ENCODE assay signal across 20 cellular contexts in genomic region chr19:12546903-12547302, GRCh38. TPM values are rescaled to one million over a fixed set of nuclear protein-coding genes. Genes with fewer than 3 reads are reported as not detected.
DNase-seq lines count a peak whose midpoint lies in the region; ATAC-seq and TF ChIP-seq lines count a peak whose summit lies in the region.
"Had no signal": no experiment of that assay in that cellular context is flagged by ENCODE, and none has a peak within 500 bp of the region (broad histone marks: within the 10 kb centered on the region; RNA-seq: fewer than 3 reads in every experiment).

No MANE protein-coding gene starts in this region.

- H3K9ac ChIP-seq in neural progenitor cell, result no peak overlapping the region
- H3K9ac ChIP-seq: BLaER1 had no signal

- intact Hi-C loops in activated CD8-positive, alpha-beta T cell treated with anti-CD3 and anti-CD28 coated beads for 36 hours (cut with micrococcal nuclease), result no loop called here
- intact Hi-C loops in CD4-positive, alpha-beta T cell (cut with DNase I, micrococcal nuclease), result loop anchor here in 1 of 2 experiments (5.0 kb wide), 2 partner anchors 50 to 65 kb away; partner anchors contain the start of gene ZNF709

- H3K79me2 ChIP-seq in neural progenitor cell (ENCODE audit: low read depth) (peaks cover 87% of the 10 kb centered on the region), osteoblast (ENCODE audit: insufficient read depth, low read length) (peaks cover 71% of the 10 kb centered on the region)

- no peak for ATAC-seq in activated CD8-positive, alpha-beta T cell treated with anti-CD3 and anti-CD28 coated beads for 36 hours
- ATAC-seq in activated CD8-positive, alpha-beta T cell treated with anti-CD3 and anti-CD28 coated beads, Interleukin-2, amount 10 ng/mL, durations not matched to agents 7 days and 5 days, result no peak
- no peak for ATAC-seq in CD4-positive, alpha-beta T cell (ENCODE audit: poor library complexity)
- no peak for ATAC-seq in activated CD8-positive, alpha-beta memory T cell treated with anti-CD3 and anti-CD28 coated beads, Interleukin-2, amount 10 ng/mL, durations not matched to agents 7 days and 5 days
- ATAC-seq: GM12878, PC-3 had no signal

- H3K27me3 Mint-ChIP-seq in activated CD8-positive, alpha-beta T cell treated with anti-CD3 and anti-CD28 coated beads for 36 hours, result no peaks in the 10 kb centered on the region
- no peaks in the 10 kb centered on the region for H3K27me3 Mint-ChIP-seq in activated CD8-positive, alpha-beta T cell treated with anti-CD3 and anti-CD28 coated beads, Interleukin-2, amount 10 ng/mL, durations not matched to agents 7 days and 5 days (ENCODE audit: low read depth)
- H3K27me3 Mint-ChIP-seq in CD4-positive, alpha-beta T cell, result no peaks in the 10 kb centered on the region
- no peaks in the 10 kb centered on the region for H3K27me3 Mint-ChIP-seq in chondrocyte (ENCODE audit: low read depth)
- peaks cover 2% of the 10 kb centered on the region for H3K27me3 Mint-ChIP-seq in neural progenitor cell (ENCODE audit: insufficient read depth, low read depth)
- H3K27me3 Mint-ChIP-seq in activated CD8-positive, alpha-beta memory T cell treated with anti-CD3 and anti-CD28 coated beads, Interleukin-2, amount 10 ng/mL, durations not matched to agents 7 days and 5 days, result no peaks in the 10 kb centered on the region

- peak overlapping the region; percentile 70 for H3K27ac Mint-ChIP-seq in activated CD8-positive, alpha-beta T cell treated with anti-CD3 and anti-CD28 coated beads for 36 hours
- no peak overlapping the region for H3K27ac Mint-ChIP-seq in activated CD8-positive, alpha-beta T cell treated with anti-CD3 and anti-CD28 coated beads, Interleukin-2, amount 10 ng/mL, durations not matched to agents 7 days and 5 days
- H3K27ac Mint-ChIP-seq in CD4-positive, alpha-beta T cell, result peak overlapping the region; percentile 76
- H3K27ac Mint-ChIP-seq in chondrocyte (ENCODE audit: unreplicated experiment) (peak overlapping the region; percentile 41), neural progenitor cell (no peak overlapping the region)
- no peak overlapping the region for H3K27ac Mint-ChIP-seq in activated CD8-positive, alpha-beta memory T cell treated with anti-CD3 and anti-CD28 coated beads, Interleukin-2, amount 10 ng/mL, durations not matched to agents 7 days and 5 days

- peaks cover 12% of the 10 kb centered on the region for H3K4me1 ChIP-seq in neural progenitor cell
- peaks cover 14% of the 10 kb centered on the region for H3K4me1 ChIP-seq in osteoblast (ENCODE audit: insufficient read depth, low read length)

- CTCF ChIA-PET in activated CD8-positive, alpha-beta T cell treated with anti-CD3 and anti-CD28 coated beads for 36 hours (lab: Charles Lee), result no interaction called here
- CTCF ChIA-PET in activated CD8-positive, alpha-beta T cell treated with anti-CD3 and anti-CD28 coated beads, Interleukin-2, amount 10 ng/mL, durations not matched to agents 7 days and 5 days (lab: Charles Lee), result no interaction called here
- CTCF ChIA-PET in CD4-positive, alpha-beta T cell (lab: Charles Lee), result no interaction called here
- CTCF ChIA-PET in activated CD8-positive, alpha-beta memory T cell treated with anti-CD3 and anti-CD28 coated beads, Interleukin-2, amount 10 ng/mL, durations not matched to agents 7 days and 5 days (lab: Charles Lee), result no interaction called here

- no peak overlapping the region for H2AFZ ChIP-seq in neural progenitor cell (replicated peaks)
- H2AFZ ChIP-seq in osteoblast (ENCODE audit: low read length), result no peak overlapping the region

- peaks cover 4% of the 10 kb centered on the region for H4K20me1 ChIP-seq in neural progenitor cell (ENCODE audit: low read depth)
- H4K20me1 ChIP-seq in osteoblast (ENCODE audit: insufficient read depth, low read length), result peaks cover 14% of the 10 kb centered on the region

- POLR2A ChIA-PET in activated CD8-positive, alpha-beta T cell treated with anti-CD3 and anti-CD28 coated beads for 36 hours (lab: Charles Lee), result no interaction called here
- POLR2A ChIA-PET in activated CD8-positive, alpha-beta T cell treated with anti-CD3 and anti-CD28 coated beads, Interleukin-2, amount 10 ng/mL, durations not matched to agents 7 days and 5 days (lab: Charles Lee), result no interaction called here
- POLR2A ChIA-PET in CD4-positive, alpha-beta T cell (lab: Charles Lee), result no interaction called here

- H3K4me1 Mint-ChIP-seq in activated CD8-positive, alpha-beta T cell treated with anti-CD3 and anti-CD28 coated beads for 36 hours (ENCODE audit: low read depth), result peaks cover 51% of the 10 kb centered on the region
- peaks cover 40% of the 10 kb centered on the region for H3K4me1 Mint-ChIP-seq in activated CD8-positive, alpha-beta T cell treated with anti-CD3 and anti-CD28 coated beads, Interleukin-2, amount 10 ng/mL, durations not matched to agents 7 days and 5 days (ENCODE audit: low read depth)
- H3K4me1 Mint-ChIP-seq in CD4-positive, alpha-beta T cell (ENCODE audit: low read depth), result peaks cover 62% of the 10 kb centered on the region
- H3K4me1 Mint-ChIP-seq in chondrocyte (ENCODE audit: low read depth), result peaks cover 40% of the 10 kb centered on the region
- H3K4me1 Mint-ChIP-seq in neural progenitor cell, result peaks cover 5% of the 10 kb centered on the region
- H3K4me1 Mint-ChIP-seq in activated CD8-positive, alpha-beta memory T cell treated with anti-CD3 and anti-CD28 coated beads, Interleukin-2, amount 10 ng/mL, durations not matched to agents 7 days and 5 days, result peaks cover 37% of the 10 kb centered on the region

- no peak for TF ChIP-seq CTCF in activated CD8-positive, alpha-beta T cell treated with anti-CD3 and anti-CD28 coated beads for 36 hours (IDR thresholded peaks at IDR 0.05)
- TF ChIP-seq CTCF in CD4-positive, alpha-beta T cell (IDR thresholded peaks at IDR 0.05), result no peak
- TF ChIP-seq CTCF in chondrocyte (IDR thresholded peaks at IDR 0.05) (no peak), neural progenitor cell (IDR thresholded peaks at IDR 0.05) (no peak), osteoblast (IDR thresholded peaks at IDR 0.05; ENCODE audit: extremely low read depth, low read depth, low read length) (no peak)

- no peaks in the 10 kb centered on the region for H3K36me3 ChIP-seq in neural progenitor cell
- H3K36me3 ChIP-seq in osteoblast (ENCODE audit: insufficient read depth, low read length), result peaks cover 9% of the 10 kb centered on the region

- H3K4me3 Mint-ChIP-seq in activated CD8-positive, alpha-beta T cell treated with anti-CD3 and anti-CD28 coated beads for 36 hours, result no peak overlapping the region
- no peak overlapping the region for H3K4me3 Mint-ChIP-seq in activated CD8-positive, alpha-beta T cell treated with anti-CD3 and anti-CD28 coated beads, Interleukin-2, amount 10 ng/mL, durations not matched to agents 7 days and 5 days
- H3K4me3 Mint-ChIP-seq in CD4-positive, alpha-beta T cell, result peak overlapping the region; percentile 42
- no peak overlapping the region for H3K4me3 Mint-ChIP-seq in chondrocyte (ENCODE audit: unreplicated experiment)
- peak overlapping the region; percentile 30 for H3K4me3 Mint-ChIP-seq in neural progenitor cell
- H3K4me3 Mint-ChIP-seq in activated CD8-positive, alpha-beta memory T cell treated with anti-CD3 and anti-CD28 coated beads, Interleukin-2, amount 10 ng/mL, durations not matched to agents 7 days and 5 days, result no peak overlapping the region

- H3K9me3 ChIP-seq in CD4-positive, alpha-beta T cell (ENCODE audit: control insufficient read depth, low read length), result no peaks in the 10 kb centered on the region
- H3K9me3 ChIP-seq in neural progenitor cell (ENCODE audit: low read depth), result no peaks in the 10 kb centered on the region
- H3K9me3 ChIP-seq in osteoblast (ENCODE audit: low read depth, low read length), result peaks cover 2% of the 10 kb centered on the region

- peaks cover 16% of the 10 kb centered on the region for H3F3A ChIP-seq in neural progenitor cell (ENCODE audit: low read depth)

- H3K9me3 Mint-ChIP-seq in activated CD8-positive, alpha-beta T cell treated with anti-CD3 and anti-CD28 coated beads for 36 hours, result peaks cover 4% of the 10 kb centered on the region
- H3K9me3 Mint-ChIP-seq in activated CD8-positive, alpha-beta T cell treated with anti-CD3 and anti-CD28 coated beads, Interleukin-2, amount 10 ng/mL, durations not matched to agents 7 days and 5 days (ENCODE audit: insufficient read depth), result peaks cover 26% of the 10 kb centered on the region
- H3K9me3 Mint-ChIP-seq in CD4-positive, alpha-beta T cell, result peaks cover 3% of the 10 kb centered on the region
- H3K9me3 Mint-ChIP-seq in chondrocyte (ENCODE audit: low read depth) (peaks cover 4% of the 10 kb centered on the region), neural progenitor cell (peaks cover 62% of the 10 kb centered on the region)
- H3K9me3 Mint-ChIP-seq in activated CD8-positive, alpha-beta memory T cell treated with anti-CD3 and anti-CD28 coated beads, Interleukin-2, amount 10 ng/mL, durations not matched to agents 7 days and 5 days (ENCODE audit: low read depth), result peaks cover 20% of the 10 kb centered on the region

- H3K27me3 ChIP-seq in CD4-positive, alpha-beta T cell (ENCODE audit: control insufficient read depth, insufficient read depth, low read length), result no peaks in the 10 kb centered on the region
- H3K27me3 ChIP-seq in neural progenitor cell (no peaks in the 10 kb centered on the region), osteoblast (ENCODE audit: insufficient read depth, low read length) (no peaks in the 10 kb centered on the region)
- H3K27me3 ChIP-seq: BLaER1 had no signal

- H3K27ac ChIP-seq in CD4-positive, alpha-beta T cell (ENCODE audit: low read depth, low read length), result no peak overlapping the region
- H3K27ac ChIP-seq in neural progenitor cell (no peak overlapping the region), osteoblast (ENCODE audit: low read depth, low read length) (no peak overlapping the region)
- H3K27ac ChIP-seq: BLaER1, RWPE1 had no signal

- H3K36me3 Mint-ChIP-seq in activated CD8-positive, alpha-beta T cell treated with anti-CD3 and anti-CD28 coated beads for 36 hours (ENCODE audit: low read depth), result peaks cover 30% of the 10 kb centered on the region
- H3K36me3 Mint-ChIP-seq in activated CD8-positive, alpha-beta T cell treated with anti-CD3 and anti-CD28 coated beads, Interleukin-2, amount 10 ng/mL, durations not matched to agents 7 days and 5 days (ENCODE audit: low read depth), result peaks cover 71% of the 10 kb centered on the region
- peaks cover 65% of the 10 kb centered on the region for H3K36me3 Mint-ChIP-seq in CD4-positive, alpha-beta T cell (ENCODE audit: low read depth)
- peaks cover 14% of the 10 kb centered on the region for H3K36me3 Mint-ChIP-seq in chondrocyte (ENCODE audit: low read depth)
- H3K36me3 Mint-ChIP-seq in neural progenitor cell, result peaks cover 59% of the 10 kb centered on the region
- peaks cover 67% of the 10 kb centered on the region for H3K36me3 Mint-ChIP-seq in activated CD8-positive, alpha-beta memory T cell treated with anti-CD3 and anti-CD28 coated beads, Interleukin-2, amount 10 ng/mL, durations not matched to agents 7 days and 5 days

- H3K4me3 ChIP-seq in neural progenitor cell (no peak overlapping the region), osteoblast (ENCODE audit: insufficient read depth, low read length) (no peak overlapping the region)
- H3K4me3 ChIP-seq: BLaER1, GM12878 had no signal

- no peak for DNase-seq in activated CD8-positive, alpha-beta T cell treated with anti-CD3 and anti-CD28 coated beads for 36 hours
- no peak for DNase-seq in activated CD8-positive, alpha-beta T cell treated with anti-CD3 and anti-CD28 coated beads, Interleukin-2, amount 10 ng/mL, durations not matched to agents 7 days and 5 days
- DNase-seq in CD4-positive, alpha-beta T cell, result no peak
- no peak for DNase-seq in chondrocyte (ENCODE audit: low spot score)
- DNase-seq in neural progenitor cell (ENCODE audit: low spot score), result no peak
- DNase-seq in activated CD8-positive, alpha-beta memory T cell treated with anti-CD3 and anti-CD28 coated beads, Interleukin-2, amount 10 ng/mL, durations not matched to agents 7 days and 5 days, result no peak
- DNase-seq in T-helper 1 cell, result no peak
- DNase-seq in osteoblast (ENCODE audit: insufficient read length, low spot score, missing footprints), result no peak
- DNase-seq: DMS 273 treated with DMSO at 0.1 percent for 48 hours, GDM1, HCEC 1CT, KG1, NCI-H1436, NCI-H2029, NCI-H2171 treated with DMSO at 0.1 percent for 48 hours, NCI-H82, PC-3 had no signal

- H3K4me2 ChIP-seq in neural progenitor cell (no peak overlapping the region), osteoblast (ENCODE audit: insufficient read depth, low read length) (no peak overlapping the region)
- H3K4me2 ChIP-seq: BLaER1 had no signal

RNA-seq across cellular contexts. Expression of gene ZNF564, which starts 4.4 kb away (rescaled TPM):
- total RNA-seq in activated CD8-positive, alpha-beta T cell treated with anti-CD3 and anti-CD28 coated beads for 36 hours, result 1 to 10 TPM; 6.2 to 7.4 TPM
- 10 to 100 TPM; 10.3 to 10.5 TPM for total RNA-seq in activated CD8-positive, alpha-beta T cell treated with anti-CD3 and anti-CD28 coated beads, Interleukin-2, amount 10 ng/mL, durations not matched to agents 7 days and 5 days
- total RNA-seq in CD4-positive, alpha-beta T cell, result 10 to 100 TPM; 17.3 to 18.0 TPM
- 5.7 to 8.9 TPM (median 6.5 TPM) in 3 replicates for total RNA-seq in chondrocyte
- total RNA-seq in neural progenitor cell (ENCODE audit: low replicate concordance), result 13.9 and 15.0 TPM in 2 replicates
- 10 to 100 TPM in 1 of 2 experiments, 1 to 10 TPM in 1; 9.6 to 10.6 TPM for total RNA-seq in activated CD8-positive, alpha-beta memory T cell treated with anti-CD3 and anti-CD28 coated beads, Interleukin-2, amount 10 ng/mL, durations not matched to agents 7 days and 5 days
- total RNA-seq in osteoblast, result 7.4 and 9.0 TPM in 2 replicates

Comparison
In these comparisons a context has a peak if more than half of its experiments do, and no peak if none do; other contexts are left out.
1. H3K27ac Mint-ChIP-seq: peak in activated CD8-positive, alpha-beta T cell treated with anti-CD3 and anti-CD28 coated beads for 36 hours (single experiment), CD4-positive, alpha-beta T cell (single experiment) and chondrocyte (single experiment); none in activated CD8-positive, alpha-beta T cell treated with anti-CD3 and anti-CD28 coated beads, Interleukin-2, amount 10 ng/mL, durations not matched to agents 7 days and 5 days (single experiment), neural progenitor cell (single experiment) and activated CD8-positive, alpha-beta memory T cell treated with anti-CD3 and anti-CD28 coated beads, Interleukin-2, amount 10 ng/mL, durations not matched to agents 7 days and 5 days (single experiment).
2. H3K4me3 Mint-ChIP-seq: peak in CD4-positive, alpha-beta T cell (single experiment) and neural progenitor cell (single experiment); none in activated CD8-positive, alpha-beta T cell treated with anti-CD3 and anti-CD28 coated beads for 36 hours (single experiment), activated CD8-positive, alpha-beta T cell treated with anti-CD3 and anti-CD28 coated beads, Interleukin-2, amount 10 ng/mL, durations not matched to agents 7 days and 5 days (single experiment), chondrocyte (single experiment) and activated CD8-positive, alpha-beta memory T cell treated with anti-CD3 and anti-CD28 coated beads, Interleukin-2, amount 10 ng/mL, durations not matched to agents 7 days and 5 days (single experiment).